Comparison of ENCODE assay signal across 25 cellular contexts in genomic region chr2:159151198-159152118, GRCh38.
DNase-seq lines count a peak whose midpoint lies in the region; ATAC-seq and TF ChIP-seq lines count a peak whose summit lies in the region.
"Had no signal": no experiment of that assay in that cellular context is flagged by ENCODE, and none has a peak within 500 bp of the region (broad histone marks: within the 10 kb centered on the region; RNA-seq: fewer than 3 reads in every experiment).

No MANE protein-coding gene starts in this region.

- H3K4me3 ChIP-seq in naive thymus-derived CD4-positive, alpha-beta T cell (ENCODE audit: low read length) = no peak overlapping the region
- H3K4me3 ChIP-seq: A549, BLaER1, psoas muscle had no signal

- H3K36me3 ChIP-seq in naive thymus-derived CD4-positive, alpha-beta T cell (ENCODE audit: control insufficient read depth in 2 of 3, insufficient read depth in 3 of 3, low read length in 3 of 3) = no peaks in the 10 kb centered on the region
- H3K36me3 ChIP-seq: BLaER1 had no signal

- H3K27me3 Mint-ChIP-seq in naive thymus-derived CD4-positive, alpha-beta T cell = peaks cover 0 to 5% (median 0%) of the 10 kb centered on the region in 5 donors
- H3K27me3 Mint-ChIP-seq in type B pancreatic cell = no peaks in the 10 kb centered on the region
- H3K27me3 Mint-ChIP-seq: activated CD4-positive, alpha-beta T cell treated with anti-CD3 and anti-CD28 coated beads for 36 hours; stimulated activated naive CD8-positive, alpha-beta T cell treated with anti-CD3 and anti-CD28 coated beads, Interleukin-15, Interleukin-2, amounts not matched to agents 100 ng/mL and 50 ng/mL, for 24 hours had no signal

- no peak for ATAC-seq in naive thymus-derived CD4-positive, alpha-beta T cell
- ATAC-seq: A549; activated CD4-positive, alpha-beta T cell treated with anti-CD3 and anti-CD28 coated beads for 36 hours; HCT116; psoas muscle had no signal

- H3K36me3 Mint-ChIP-seq in naive thymus-derived CD4-positive, alpha-beta T cell = no peaks in the 10 kb centered on the region
- H3K36me3 Mint-ChIP-seq in type B pancreatic cell = peaks cover 22% of the 10 kb centered on the region
- H3K36me3 Mint-ChIP-seq: natural killer cell treated with Interleukin-12 subunit alpha and Interleukin-12 subunit beta and Interleukin-15 and Interleukin-18, amount 100 ng/mL, for 72 hours; T-cell had no signal

- H3K27ac Mint-ChIP-seq in naive thymus-derived CD4-positive, alpha-beta T cell = peak overlapping the region in 7 of 9 donors; percentile 23 to 80 (median 37)
- H3K27ac Mint-ChIP-seq in type B pancreatic cell = no peak overlapping the region
- H3K27ac Mint-ChIP-seq: activated CD4-positive, alpha-beta T cell treated with anti-CD3 and anti-CD28 coated beads for 36 hours; dendritic cell treated with granulocyte-macrophage colony-stimulating factor and Interleukin-4, amounts not matched to agents 40 ng/mL and 50 ng/mL, for 4 days; natural killer cell treated with Interleukin-12 subunit alpha and Interleukin-12 subunit beta and Interleukin-15 and Interleukin-18, amount 100 ng/mL, for 72 hours; stimulated activated naive CD8-positive, alpha-beta T cell treated with anti-CD3 and anti-CD28 coated beads, Interleukin-15, Interleukin-2, amounts not matched to agents 100 ng/mL and 50 ng/mL, for 24 hours had no signal

- intact Hi-C loops in naive thymus-derived CD4-positive, alpha-beta T cell (cut with micrococcal nuclease) = loop anchor here (2.0 to 10.0 kb wide), 2 partner anchors 27 to 773 kb away; no protein-coding TSS in a partner anchor

- no peaks in the 10 kb centered on the region for H3K27me3 ChIP-seq in naive thymus-derived CD4-positive, alpha-beta T cell (ENCODE audit: control insufficient read depth in 2 of 2, insufficient read depth in 2 of 2, low read length in 2 of 2)
- H3K27me3 ChIP-seq: BLaER1 had no signal

- peak overlapping the region; percentile 93 for H3K27ac ChIP-seq in epithelial cell of prostate
- no peak overlapping the region for H3K27ac ChIP-seq in naive thymus-derived CD4-positive, alpha-beta T cell (ENCODE audit: low read depth, low read length)
- H3K27ac ChIP-seq: A549, BLaER1, psoas muscle had no signal

- H3K9me3 Mint-ChIP-seq in naive thymus-derived CD4-positive, alpha-beta T cell = no peaks in the 10 kb centered on the region
- no peaks in the 10 kb centered on the region for H3K9me3 Mint-ChIP-seq in type B pancreatic cell
- H3K9me3 Mint-ChIP-seq: dendritic cell treated with granulocyte-macrophage colony-stimulating factor and Interleukin-4, amounts not matched to agents 40 ng/mL and 50 ng/mL, for 4 days; natural killer cell treated with Interleukin-12 subunit alpha and Interleukin-12 subunit beta and Interleukin-15 and Interleukin-18, amount 100 ng/mL, for 72 hours; stimulated activated naive CD8-positive, alpha-beta T cell treated with anti-CD3 and anti-CD28 coated beads, Interleukin-15, Interleukin-2, amounts not matched to agents 100 ng/mL and 50 ng/mL, for 24 hours; T-cell had no signal

- no peak for TF ChIP-seq CTCF in type B pancreatic cell (conservative IDR thresholded peaks at IDR 0.05)

- H3K4me1 ChIP-seq in naive thymus-derived CD4-positive, alpha-beta T cell (ENCODE audit: control insufficient read depth in 2 of 2, insufficient read depth in 2 of 2, low read length in 2 of 2) = peaks cover 0 to 32% of the 10 kb centered on the region in 2 donors

- H3K4me1 Mint-ChIP-seq in naive thymus-derived CD4-positive, alpha-beta T cell = peaks cover 19 to 47% (median 23%) of the 10 kb centered on the region in 7 donors
- peaks cover 46% of the 10 kb centered on the region for H3K4me1 Mint-ChIP-seq in type B pancreatic cell (ENCODE audit: unreplicated experiment)

- peak overlapping the region in 2 of 10 donors; percentile 4 to 24 for H3K4me3 Mint-ChIP-seq in naive thymus-derived CD4-positive, alpha-beta T cell
- H3K4me3 Mint-ChIP-seq in type B pancreatic cell = peak overlapping the region; percentile 52
- H3K4me3 Mint-ChIP-seq: activated CD4-positive, alpha-beta T cell treated with anti-CD3 and anti-CD28 coated beads for 36 hours; dendritic cell treated with granulocyte-macrophage colony-stimulating factor and Interleukin-4, amounts not matched to agents 40 ng/mL and 50 ng/mL, for 4 days; natural killer cell treated with Interleukin-12 subunit alpha and Interleukin-12 subunit beta and Interleukin-15 and Interleukin-18, amount 100 ng/mL, for 72 hours; stimulated activated naive CD8-positive, alpha-beta T cell treated with anti-CD3 and anti-CD28 coated beads, Interleukin-15, Interleukin-2, amounts not matched to agents 100 ng/mL and 50 ng/mL, for 24 hours; T-cell had no signal

- H3K9me3 ChIP-seq in naive thymus-derived CD4-positive, alpha-beta T cell (ENCODE audit: control insufficient read depth in 2 of 3, low read length in 3 of 3) = no peaks in the 10 kb centered on the region
- H3K9me3 ChIP-seq: A549, BLaER1, psoas muscle had no signal

- DNase-seq in NCI-H524 (lab: John Stamatoyannopoulos, UW) = peak; percentile 31 to 73
- DNase-seq in NCI-H524 treated with DMSO at 0.1 percent for 48 hours (lab: John Stamatoyannopoulos, UW) = no peak
- DNase-seq in epithelial cell of prostate (ENCODE audit: low read depth, low spot score) = no peak
- no peak for DNase-seq in naive thymus-derived CD4-positive, alpha-beta T cell
- DNase-seq in type B pancreatic cell (ENCODE audit: extremely low spot score, unreplicated experiment) = no peak
- DNase-seq in DMS79 treated with DMSO at 0.1 percent for 48 hours (lab: John Stamatoyannopoulos, UW) = no peak
- DNase-seq in 8988T = no peak
- DNase-seq in activated CD4-positive, alpha-beta T cell treated with anti-CD3 and anti-CD28 coated beads, Interleukin-2, amount 50 U/mL, for 4 hours = no peak
- DNase-seq: activated CD4-positive, alpha-beta T cell treated with anti-CD3 and anti-CD28 coated beads for 36 hours; foreskin fibroblast; GDM1; hippocampal formation; NCI-H1105 treated with DMSO at 0.1 percent for 48 hours; NCI-H2081; NCI-H748 treated with DMSO at 0.1 percent for 48 hours; psoas muscle; SHP77; stimulated activated CD4-positive, alpha-beta T cell treated with anti-CD3 and anti-CD28 coated beads, Interleukin-2, amount 100 ng/mL, for 48 hours; T-cell had no signal

- CTCF ChIA-PET in naive thymus-derived CD4-positive, alpha-beta T cell (lab: Charles Lee) = interaction anchor here (1.5 kb wide), 1 partner anchor 13 kb away, joined by 3 read pairs; no protein-coding TSS in a partner anchor

- POLR2A ChIA-PET in naive thymus-derived CD4-positive, alpha-beta T cell (lab: Charles Lee) = interaction anchor here (0.5 to 1.9 kb wide), 4 partner anchors 14 to 1717 kb away, joined by 3 to 6 read pairs (median 4); no protein-coding TSS in a partner anchor

Comparison
In these comparisons a context has a peak if more than half of its experiments do, and no peak if none do; other contexts are left out.
1. DNase-seq: peak in NCI-H524 (2 of 2); none in NCI-H524 treated with DMSO at 0.1 percent for 48 hours (single experiment), epithelial cell of prostate (single experiment), naive thymus-derived CD4-positive, alpha-beta T cell (0 of 9), type B pancreatic cell (single experiment), DMS79 treated with DMSO at 0.1 percent for 48 hours (single experiment), 8988T (single experiment) and activated CD4-positive, alpha-beta T cell treated with anti-CD3 and anti-CD28 coated beads, Interleukin-2, amount 50 U/mL, for 4 hours (0 of 2).